ENCODE assay signal across 20 cellular contexts in the genomic region with DNA sequence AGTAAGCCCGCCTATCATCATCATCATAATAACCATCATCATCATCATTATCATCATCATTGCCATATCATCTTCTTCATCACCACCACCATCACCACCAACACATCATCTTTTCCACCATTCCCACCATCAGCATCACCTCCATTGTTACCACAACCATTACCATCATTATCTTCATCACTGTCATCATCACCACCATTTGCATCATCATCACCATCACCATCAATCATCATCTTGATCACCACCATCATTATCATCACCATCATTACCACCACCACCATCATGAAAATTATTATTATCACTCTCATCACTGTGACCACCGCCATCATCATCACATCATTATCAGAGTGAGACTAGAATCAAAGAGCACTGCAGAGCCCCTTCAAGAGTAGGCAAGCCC.
DNase-seq lines count a peak whose midpoint lies in the region; ATAC-seq, FAIRE-seq and TF ChIP-seq lines count a peak whose summit lies in the region.
"Had no signal": no experiment of that assay in that cellular context is flagged by ENCODE, and none has a peak within 500 bp of the region (broad histone marks: within the 10 kb centered on the region; RNA-seq: fewer than 3 reads in every experiment).

No MANE protein-coding gene starts in this region.

- CTCF ChIA-PET in HepG2 (lab: Yijun Ruan, JAX; ENCODE audit: low intra/inter-chr PET ratio, low total read pairs): no interaction called here

- no TSS peak for BruUV-seq in HepG2 (replicated peaks; lab: Mats Ljungman, UMichigan)

- H3K27ac ChIP-seq in HepG2 (ENCODE audit: extremely low read length, insufficient read depth, low read length) (no peak overlapping the region), right lobe of liver (no peak overlapping the region), neural cell (ENCODE audit: low read length) (peak overlapping the region; percentile 29)

- TF ChIP-seq RAD21 in HepG2 (CRISPR knock-in tag; IDR thresholded peaks at IDR 0.05) (no peak), neural cell (conservative IDR thresholded peaks at IDR 0.05) (no peak)

- H3F3A ChIP-seq in neural cell (ENCODE audit: insufficient read depth, low read length, poor library complexity, severe bottlenecking): peaks cover 5% of the 10 kb centered on the region

- H3K4me2 ChIP-seq in HepG2 (ENCODE audit: low read depth, low read length): no peak overlapping the region
- no peak overlapping the region for H3K4me2 ChIP-seq in neural cell (ENCODE audit: low read length)
- H3K4me2 ChIP-seq: SK-N-SH had no signal

- FAIRE-seq in HepG2 (lab: Jason Lieb, UNC): no peak
- FAIRE-seq: D721Med, GM18507 had no signal

- in situ Hi-C loops in HepG2 (cut with HindIII; ENCODE audit: extremely low pct_ligation_motif_present, low pct_unique_long_range_greater_than_20kb): no loop called here

- WGBS in HepG2 (ENCODE audit: low lambda C conversion rate): 0% methylated on average over 2 of the region's 2 CpGs
- 40% methylated on average over 2 of the region's 2 CpGs for WGBS in right lobe of liver (ENCODE audit: insufficient coverage, low coverage, low lambda C conversion rate, missing lambda C conversion rate)

- H3K9me2 ChIP-seq in neural cell (ENCODE audit: insufficient read depth, low read length): no peaks in the 10 kb centered on the region
- H3K9me2 ChIP-seq: SK-N-SH had no signal

- ATAC-seq in HepG2: no peak
- ATAC-seq in right lobe of liver: no peak
- ATAC-seq in GM19351 (IDR thresholded peaks at IDR 0.05; ENCODE audit: unreplicated experiment): no peak
- no peak for ATAC-seq in HG03439 (IDR thresholded peaks at IDR 0.05; ENCODE audit: unreplicated experiment)
- ATAC-seq: PC-3 had no signal

- H3K9ac ChIP-seq in HepG2 (ENCODE audit: insufficient read depth, low read depth, low read length) (no peak overlapping the region), NT2/D1 (ENCODE audit: insufficient read length, low read depth) (peak overlapping the region; percentile 16), neural cell (ENCODE audit: low read length) (no peak overlapping the region)
- H3K9ac ChIP-seq: SK-N-SH had no signal

- no peak overlapping the region for H3K4me3 ChIP-seq in HepG2 (replicated peaks in 1 of 3; ENCODE audit: insufficient read depth in 1 of 3, low read depth in 2 of 3, low read length in 3 of 3)
- no peak overlapping the region for H3K4me3 ChIP-seq in right lobe of liver
- H3K4me3 ChIP-seq in NT2/D1 (ENCODE audit: insufficient read length, low read depth): no peak overlapping the region
- H3K4me3 ChIP-seq in neural cell (ENCODE audit: low read length): no peak overlapping the region

- POLR2A ChIA-PET in HepG2 (lab: Yijun Ruan, JAX): no interaction called here

- DNase-seq in HepG2 (ENCODE audit: low spot score): no peak
- DNase-seq in right lobe of liver: no peak
- no peak for DNase-seq in NT2/D1 (ENCODE audit: low read depth, low spot score)
- DNase-seq in NCI-H1930 (lab: John Stamatoyannopoulos, UW): no peak
- DNase-seq in mucosa of gallbladder (ENCODE audit: low spot score): no peak
- DNase-seq: 8988T; ACHN; CD4-positive, CD25-positive, alpha-beta regulatory T cell; Kasumi-1; NCI-H524 treated with DMSO at 0.1 percent for 48 hours; NCI-H774; PC-3; SK-N-SH; SW 1271 had no signal

- TF ChIP-seq EP300 in HepG2 (IDR thresholded peaks at IDR 0.05; ENCODE audit: low read depth in 2 of 2, low read length in 2 of 2) (no peak), HepG2 (CRISPR knock-in tag; IDR thresholded peaks at IDR 0.05; ENCODE audit: borderline replicate concordance) (no peak), neural cell (conservative IDR thresholded peaks at IDR 0.05; ENCODE audit: poor library complexity, severe bottlenecking) (no peak)

- no peak for TF ChIP-seq POLR2A in HepG2 (IDR thresholded peaks at IDR 0.05; ENCODE audit: insufficient read depth in 1 of 2, low read depth in 2 of 2, low read length in 2 of 2)
- no peak for TF ChIP-seq POLR2A in right lobe of liver (IDR thresholded peaks at IDR 0.05)

- H2AFZ ChIP-seq in HepG2 (ENCODE audit: low read length) (no peak overlapping the region), neural cell (ENCODE audit: low read depth, low read length) (no peak overlapping the region)

- intact Hi-C loops in HepG2 (cut with micrococcal nuclease; ENCODE audit: unreplicated experiment): no loop called here
- intact Hi-C loops in right lobe of liver (cut with DNase I): no loop called here

- H3K9me3 ChIP-seq in HepG2 (ENCODE audit: low read length): no peaks in the 10 kb centered on the region; the same call in 1 of the 2 replicates
- no peaks in the 10 kb centered on the region for H3K9me3 ChIP-seq in right lobe of liver
- 0 out of 2 replicates have a peak, but pooled peaks cover 7% of the 10 kb centered on the region for H3K9me3 ChIP-seq in NT2/D1 (ENCODE audit: insufficient read depth, low read length)
- no peaks in the 10 kb centered on the region for H3K9me3 ChIP-seq in neural cell (ENCODE audit: low read length)
- H3K9me3 ChIP-seq: BE2C had no signal

- no peaks in the 10 kb centered on the region for H3K4me1 ChIP-seq in HepG2 (ENCODE audit: insufficient read depth, low read length)
- H3K4me1 ChIP-seq in right lobe of liver: no peaks in the 10 kb centered on the region
- no peaks in the 10 kb centered on the region for H3K4me1 ChIP-seq in NT2/D1 (ENCODE audit: insufficient read depth, insufficient read length)

- H3K27me3 ChIP-seq in HepG2 (ENCODE audit: control insufficient read depth in 1 of 2, insufficient read depth in 2 of 2, low read length in 2 of 2) (no peaks in the 10 kb centered on the region), right lobe of liver (no peaks in the 10 kb centered on the region), NT2/D1 (ENCODE audit: insufficient read depth, insufficient read length) (no peaks in the 10 kb centered on the region), neural cell (ENCODE audit: insufficient read depth, low read depth, low read length) (no peaks in the 10 kb centered on the region)
- H3K27me3 ChIP-seq: BE2C had no signal

- H4K20me1 ChIP-seq in HepG2 (ENCODE audit: insufficient read depth, low read length) (no peaks in the 10 kb centered on the region), neural cell (ENCODE audit: insufficient read depth) (no peaks in the 10 kb centered on the region)

- H3K79me2 ChIP-seq in HepG2 (ENCODE audit: insufficient read depth, low read length) (no peaks in the 10 kb centered on the region), neural cell (replicated peaks; ENCODE audit: insufficient read depth, low read length) (no peaks in the 10 kb centered on the region)

- H3K36me3 ChIP-seq in HepG2 (replicated peaks in 1 of 2; ENCODE audit: control insufficient read depth in 1 of 2, insufficient read depth in 2 of 2, low read length in 2 of 2) (no peaks in the 10 kb centered on the region), right lobe of liver (no peaks in the 10 kb centered on the region), NT2/D1 (ENCODE audit: insufficient read depth, insufficient read length, low read length) (no peaks in the 10 kb centered on the region), neural cell (ENCODE audit: insufficient read depth, low read length) (no peaks in the 10 kb centered on the region)
- H3K36me3 ChIP-seq: BE2C had no signal

- TF ChIP-seq CTCF in HepG2 (CRISPR knock-in tag; IDR thresholded peaks at IDR 0.05): no peak
- TF ChIP-seq CTCF in right lobe of liver (IDR thresholded peaks at IDR 0.05): no peak
- TF ChIP-seq CTCF in neural cell (IDR thresholded peaks at IDR 0.05; ENCODE audit: poor library complexity, severe bottlenecking): no peak

TF ChIP-seq in HepG2, 621 proteins besides CTCF, POLR2A, EP300 and RAD21:
- TF ChIP-seq ATF7 (IDR thresholded peaks at IDR 0.05) (0 out of 2 replicates have a peak, but pooled peaks have one; percentile 25), ATF7 (CRISPR knock-in tag; IDR thresholded peaks at IDR 0.05) (no peak), ZNF143 (CRISPR knock-in tag; IDR thresholded peaks at IDR 0.05) (no peak), CREB1 (IDR thresholded peaks at IDR 0.05) (peak; percentile 91), CREB1 (CRISPR knock-in tag; IDR thresholded peaks at IDR 0.05) (no peak)
TF ChIP-seq in HepG2: peak in this region for 2.

TF ChIP-seq in neural cell, 6 proteins besides CTCF, POLR2A, EP300 and RAD21:
- TF ChIP-seq POLR2AphosphoS5 (IDR thresholded peaks at IDR 0.05) (no peak), MXI1 (conservative IDR thresholded peaks at IDR 0.05; ENCODE audit: poor library complexity, severe bottlenecking) (no peak), SMC3 (conservative IDR thresholded peaks at IDR 0.05; ENCODE audit: poor library complexity) (no peak), TAF1 (IDR thresholded peaks at IDR 0.05; ENCODE audit: low read depth) (no peak), EZH2 (IDR thresholded peaks at IDR 0.05; ENCODE audit: borderline replicate concordance, insufficient read depth, low read length, poor library complexity, severe bottlenecking) (no peak)
- TF ChIP-seq, protein P1, sequence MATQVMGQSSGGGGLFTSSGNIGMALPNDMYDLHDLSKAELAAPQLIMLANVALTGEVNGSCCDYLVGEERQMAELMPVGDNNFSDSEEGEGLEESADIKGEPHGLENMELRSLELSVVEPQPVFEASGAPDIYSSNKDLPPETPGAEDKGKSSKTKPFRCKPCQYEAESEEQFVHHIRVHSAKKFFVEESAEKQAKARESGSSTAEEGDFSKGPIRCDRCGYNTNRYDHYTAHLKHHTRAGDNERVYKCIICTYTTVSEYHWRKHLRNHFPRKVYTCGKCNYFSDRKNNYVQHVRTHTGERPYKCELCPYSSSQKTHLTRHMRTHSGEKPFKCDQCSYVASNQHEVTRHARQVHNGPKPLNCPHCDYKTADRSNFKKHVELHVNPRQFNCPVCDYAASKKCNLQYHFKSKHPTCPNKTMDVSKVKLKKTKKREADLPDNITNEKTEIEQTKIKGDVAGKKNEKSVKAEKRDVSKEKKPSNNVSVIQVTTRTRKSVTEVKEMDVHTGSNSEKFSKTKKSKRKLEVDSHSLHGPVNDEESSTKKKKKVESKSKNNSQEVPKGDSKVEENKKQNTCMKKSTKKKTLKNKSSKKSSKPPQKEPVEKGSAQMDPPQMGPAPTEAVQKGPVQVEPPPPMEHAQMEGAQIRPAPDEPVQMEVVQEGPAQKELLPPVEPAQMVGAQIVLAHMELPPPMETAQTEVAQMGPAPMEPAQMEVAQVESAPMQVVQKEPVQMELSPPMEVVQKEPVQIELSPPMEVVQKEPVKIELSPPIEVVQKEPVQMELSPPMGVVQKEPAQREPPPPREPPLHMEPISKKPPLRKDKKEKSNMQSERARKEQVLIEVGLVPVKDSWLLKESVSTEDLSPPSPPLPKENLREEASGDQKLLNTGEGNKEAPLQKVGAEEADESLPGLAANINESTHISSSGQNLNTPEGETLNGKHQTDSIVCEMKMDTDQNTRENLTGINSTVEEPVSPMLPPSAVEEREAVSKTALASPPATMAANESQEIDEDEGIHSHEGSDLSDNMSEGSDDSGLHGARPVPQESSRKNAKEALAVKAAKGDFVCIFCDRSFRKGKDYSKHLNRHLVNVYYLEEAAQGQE (IDR thresholded peaks at IDR 0.05; ENCODE audit: borderline replicate concordance): no peak
